Comparison of ENCODE assay signal across 1 cellular context in genomic region chr15:42149493-42150245, GRCh38.
TF ChIP-seq lines count a peak whose summit lies in the region.

No MANE protein-coding gene starts in this region.

TF ChIP-seq in H1, 55 proteins besides CTCF, POLR2A, EP300 and RAD21:
- TF ChIP-seq KDM4A (IDR thresholded peaks at IDR 0.05; ENCODE audit: low read depth, low read length, severe bottlenecking) (no peak), RNF2 (IDR thresholded peaks at IDR 0.05; ENCODE audit: borderline replicate concordance, low read depth, low read length, missing control alignments, poor library complexity, severe bottlenecking) (no peak), SRF (IDR thresholded peaks at IDR 0.05; ENCODE audit: low read depth, low read length) (no peak), CHD7 (IDR thresholded peaks at IDR 0.05; ENCODE audit: insufficient replicate concordance, low read length) (no peak)
